Comparison of ENCODE assay signal across 12 cellular contexts in genomic region chr4:138053601-138054322, GRCh38.
DNase-seq lines count a peak whose midpoint lies in the region; ATAC-seq and TF ChIP-seq lines count a peak whose summit lies in the region.
"Had no signal": no experiment of that assay in that cellular context is flagged by ENCODE, and none has a peak within 500 bp of the region (broad histone marks: within the 10 kb centered on the region; RNA-seq: fewer than 3 reads in every experiment).

No MANE protein-coding gene starts in this region.

- H3K4me1 Mint-ChIP-seq in immature natural killer cell = no peaks in the 10 kb centered on the region
- no peaks in the 10 kb centered on the region for H3K4me1 Mint-ChIP-seq in CD8-positive, alpha-beta T cell (ENCODE audit: low read depth)
- H3K4me1 Mint-ChIP-seq: activated naive CD8-positive, alpha-beta T cell treated with anti-CD3 and anti-CD28 coated beads for 36 hours had no signal

- H2AFZ ChIP-seq in HCT116 (ENCODE audit: low read depth, low read length, poor library complexity, severe bottlenecking) = peak overlapping the region; percentile 13

- H3K4me3 ChIP-seq in HCT116 (replicated peaks in 1 of 2; ENCODE audit: low read depth in 1 of 2, low read length in 2 of 2) (peak overlapping the region in 1 of 2 experiments; percentile 5; a peak in 1 of 4 replicates), skeletal muscle satellite cell (ENCODE audit: low read length) (peak overlapping the region; percentile 61)
- no peak overlapping the region for H3K4me3 ChIP-seq in CD8-positive, alpha-beta T cell (ENCODE audit: low read depth, low read length)

- H3K4me1 ChIP-seq in HCT116 (ENCODE audit: control insufficient read depth in 1 of 2, insufficient read depth in 2 of 2, low read length in 2 of 2) = peaks cover 31 to 48% of the 10 kb centered on the region in 2 experiments
- H3K4me1 ChIP-seq in skeletal muscle satellite cell (ENCODE audit: control insufficient read depth, insufficient read depth, low read length) = peaks cover 60% of the 10 kb centered on the region
- no peaks in the 10 kb centered on the region for H3K4me1 ChIP-seq in CD8-positive, alpha-beta T cell (ENCODE audit: insufficient read depth, low read length)

- TF ChIP-seq POLR2A in HCT116 (IDR thresholded peaks at IDR 0.05; ENCODE audit: borderline replicate concordance, extremely low read depth, insufficient read depth, insufficient read length) = no peak

- H4K20me1 ChIP-seq in HCT116 (ENCODE audit: insufficient read depth) = no peaks in the 10 kb centered on the region

- peaks cover 0 to 4% (median 0%) of the 10 kb centered on the region in 3 donors for H3K27me3 Mint-ChIP-seq in immature natural killer cell (ENCODE audit: low read depth in 3 of 3)
- H3K27me3 Mint-ChIP-seq in CD8-positive, alpha-beta T cell (ENCODE audit: low read depth) = no peaks in the 10 kb centered on the region
- H3K27me3 Mint-ChIP-seq: activated naive CD8-positive, alpha-beta T cell treated with anti-CD3 and anti-CD28 coated beads for 36 hours had no signal

- H3K4me2 ChIP-seq in HCT116 (ENCODE audit: low read length) (peak overlapping the region; percentile 54), skeletal muscle satellite cell (ENCODE audit: low read length) (peak overlapping the region; percentile 85)

- intact Hi-C loops in HCT116 (cut with micrococcal nuclease) = no loop called here
- intact Hi-C loops in CD8-positive, alpha-beta T cell (cut with DNase I, micrococcal nuclease) = no loop called here

- ATAC-seq in HCT116 = peak; percentile 78
- ATAC-seq in CD8-positive, alpha-beta T cell = no peak

- H3K9ac ChIP-seq in HCT116 (ENCODE audit: low read length) = no peak overlapping the region
- peak overlapping the region; percentile 31 for H3K9ac ChIP-seq in skeletal muscle satellite cell (ENCODE audit: low read depth, low read length)

- no peaks in the 10 kb centered on the region for H3K36me3 ChIP-seq in HCT116 (ENCODE audit: control insufficient read depth in 1 of 2, insufficient read depth in 2 of 2, low read length in 2 of 2)
- H3K36me3 ChIP-seq in skeletal muscle satellite cell (ENCODE audit: insufficient read depth, low read length) = no peaks in the 10 kb centered on the region
- H3K36me3 ChIP-seq in CD8-positive, alpha-beta T cell (ENCODE audit: insufficient read depth, low read length) = no peaks in the 10 kb centered on the region

- no peak for TF ChIP-seq CTCF in HCT116 (IDR thresholded peaks at IDR 0.05 in 2 of 3, conservative IDR thresholded peaks at IDR 0.05 in 1 of 3; ENCODE audit: borderline replicate concordance in 1 of 3, insufficient read depth in 1 of 3, low read depth in 2 of 3, low read length in 2 of 3)
- TF ChIP-seq CTCF in RWPE1 (conservative IDR thresholded peaks at IDR 0.05; ENCODE audit: low read depth) = no peak
- TF ChIP-seq CTCF in CD8-positive, alpha-beta T cell (IDR thresholded peaks at IDR 0.05) = no peak

- POLR2A ChIA-PET in HCT116 (lab: Charles Lee) (interaction anchor here (0.6 to 1.2 kb wide), 2 partner anchors 8 to 189 kb away, joined by 3 read pairs; partner anchors contain the start of gene SLC7A11), RWPE1 (lab: Yijun Ruan, JAX; ENCODE audit: low non-redundant PET) (no interaction called here)
- POLR2A ChIA-PET in CD8-positive, alpha-beta T cell (lab: Charles Lee) = no interaction called here

- no peaks in the 10 kb centered on the region for H3K27me3 ChIP-seq in HCT116 (ENCODE audit: insufficient read depth, low read length)
- no peaks in the 10 kb centered on the region for H3K27me3 ChIP-seq in skeletal muscle satellite cell (ENCODE audit: control insufficient read depth, insufficient read depth, low read length)
- no peaks in the 10 kb centered on the region for H3K27me3 ChIP-seq in CD8-positive, alpha-beta T cell (ENCODE audit: insufficient read depth, low read length)

- TF ChIP-seq RAD21 in HCT116 (IDR thresholded peaks at IDR 0.05; ENCODE audit: low read depth) = no peak

- BruUV-seq in HCT116 (replicated peaks; lab: Mats Ljungman, UMichigan) = no TSS peak

- CTCF ChIA-PET in HCT116 (lab: Charles Lee) = interaction anchor here (1.0 kb wide), 1 partner anchor 36 kb away, joined by 3 read pairs; no protein-coding TSS in a partner anchor
- CTCF ChIA-PET in RWPE1 (lab: Yijun Ruan, JAX) = interaction anchor here (0.6 kb wide), 2 partner anchors 21 to 627 kb away, joined by 4 read pairs; no protein-coding TSS in a partner anchor
- CTCF ChIA-PET in CD8-positive, alpha-beta T cell (lab: Charles Lee) = no interaction called here

- H3K79me2 ChIP-seq in HCT116 (ENCODE audit: insufficient read depth, low read length) = no peaks in the 10 kb centered on the region

- H3K4me3 Mint-ChIP-seq in immature natural killer cell = no peak overlapping the region
- H3K4me3 Mint-ChIP-seq in CD8-positive, alpha-beta T cell = no peak overlapping the region
- H3K4me3 Mint-ChIP-seq: activated naive CD8-positive, alpha-beta T cell treated with anti-CD3 and anti-CD28 coated beads for 36 hours had no signal

- no peaks in the 10 kb centered on the region for H3K9me2 ChIP-seq in HCT116 (ENCODE audit: insufficient read depth)

- H3K36me3 Mint-ChIP-seq in immature natural killer cell = no peaks in the 10 kb centered on the region
- H3K36me3 Mint-ChIP-seq in CD8-positive, alpha-beta T cell = no peaks in the 10 kb centered on the region
- H3K36me3 Mint-ChIP-seq: activated naive CD8-positive, alpha-beta T cell treated with anti-CD3 and anti-CD28 coated beads for 36 hours had no signal

- H3K9me3 Mint-ChIP-seq in immature natural killer cell = peaks cover 4 to 32% (median 5%) of the 10 kb centered on the region in 6 donors
- H3K9me3 Mint-ChIP-seq in CD8-positive, alpha-beta T cell = peaks cover 8% of the 10 kb centered on the region
- H3K9me3 Mint-ChIP-seq: activated naive CD8-positive, alpha-beta T cell treated with anti-CD3 and anti-CD28 coated beads for 36 hours had no signal

- DNase-seq in HCT116 (ENCODE audit: low read depth, low spot score) (peak; percentile 61), RWPE1 (ENCODE audit: low spot score) (peak; percentile 77), fibroblast of peridontal ligament (ENCODE audit: extremely low read depth) (peak; percentile 90), immature natural killer cell (no peak), Kasumi-1 (lab: John Stamatoyannopoulos, UW) (no peak), CD1c-positive myeloid dendritic cell (ENCODE audit: extremely low spot score) (no peak)
- no peak for DNase-seq in CD8-positive, alpha-beta T cell
- DNase-seq: activated naive CD8-positive, alpha-beta T cell treated with anti-CD3 and anti-CD28 coated beads for 36 hours; Karpas-422; stimulated activated CD4-positive, alpha-beta T cell treated with anti-CD3 and anti-CD28 coated beads, Interleukin-4, amount 100 ng/mL, for 1 hour; T-helper 2 cell had no signal

- no peaks in the 10 kb centered on the region for H3K9me3 ChIP-seq in HCT116 (ENCODE audit: control insufficient read depth in 1 of 2, insufficient read depth in 1 of 2, low read depth in 1 of 2, low read length in 2 of 2)
- H3K9me3 ChIP-seq in skeletal muscle satellite cell (replicated peaks; ENCODE audit: low read length) = no peaks in the 10 kb centered on the region
- no peaks in the 10 kb centered on the region for H3K9me3 ChIP-seq in CD8-positive, alpha-beta T cell (ENCODE audit: low read length)

- no peak overlapping the region for H3K27ac Mint-ChIP-seq in immature natural killer cell
- no peak overlapping the region for H3K27ac Mint-ChIP-seq in CD8-positive, alpha-beta T cell
- H3K27ac Mint-ChIP-seq: activated naive CD8-positive, alpha-beta T cell treated with anti-CD3 and anti-CD28 coated beads for 36 hours had no signal

- H3K27ac ChIP-seq in HCT116 (ENCODE audit: low read depth, low read length) (peak overlapping the region; percentile 51; the same call in 1 of the 2 replicates), RWPE1 (peak overlapping the region; percentile 90)
- no peak overlapping the region for H3K27ac ChIP-seq in CD8-positive, alpha-beta T cell (ENCODE audit: low read depth, low read length)

- RAD21 ChIA-PET in HCT116 (lab: Charles Lee; ENCODE audit: low non-redundant PET in 1 of 2, low total read pairs in 2 of 2, uncharacterized antibody in 2 of 2, unreplicated experiment in 2 of 2) = no interaction called here

TF ChIP-seq in HCT116, 20 proteins besides CTCF, POLR2A, EP300 and RAD21 (continues in another document):
- TF ChIP-seq ZBTB33 (IDR thresholded peaks at IDR 0.05; ENCODE audit: extremely low read depth, insufficient replicate concordance, low read length) (no peak), ZNF274 (IDR thresholded peaks at IDR 0.05; ENCODE audit: low read depth, low read length) (no peak), POLR2AphosphoS5 (IDR thresholded peaks at IDR 0.05; ENCODE audit: low read depth, low read length) (no peak), TCF7L2 (IDR thresholded peaks at IDR 0.05; ENCODE audit: borderline replicate concordance, extremely low read depth, insufficient read depth, insufficient read length) (no peak), EZH2 (IDR thresholded peaks at IDR 0.05) (no peak), SIN3A (IDR thresholded peaks at IDR 0.05; ENCODE audit: low read depth) (no peak), ZFX (IDR thresholded peaks at IDR 0.05) (no peak), YY1 (IDR thresholded peaks at IDR 0.05; ENCODE audit: extremely low read depth, insufficient replicate concordance, low read depth, low read length) (no peak)
- TF ChIP-seq, protein P1, sequence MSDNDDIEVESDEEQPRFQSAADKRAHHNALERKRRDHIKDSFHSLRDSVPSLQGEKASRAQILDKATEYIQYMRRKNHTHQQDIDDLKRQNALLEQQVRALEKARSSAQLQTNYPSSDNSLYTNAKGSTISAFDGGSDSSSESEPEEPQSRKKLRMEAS (IDR thresholded peaks at IDR 0.05) = peak; percentile 8; the same call in 1 of the 2 replicates
- TF ChIP-seq, protein P2, sequence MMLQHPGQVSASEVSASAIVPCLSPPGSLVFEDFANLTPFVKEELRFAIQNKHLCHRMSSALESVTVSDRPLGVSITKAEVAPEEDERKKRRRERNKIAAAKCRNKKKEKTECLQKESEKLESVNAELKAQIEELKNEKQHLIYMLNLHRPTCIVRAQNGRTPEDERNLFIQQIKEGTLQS (IDR thresholded peaks at IDR 0.05) = 0 out of 2 replicates have a peak, but pooled peaks have one; percentile 19

Comparison
In these comparisons a context has a peak if more than half of its experiments do, and no peak if none do; other contexts are left out.
1. DNase-seq: peak in HCT116 (single experiment), RWPE1 (single experiment) and fibroblast of peridontal ligament (single experiment); none in immature natural killer cell (0 of 3), Kasumi-1 (0 of 2), CD1c-positive myeloid dendritic cell (single experiment) and CD8-positive, alpha-beta T cell (0 of 7).